Comparison of ENCODE assay signal across 22 cellular contexts in genomic region chr13:60663788-60664187, GRCh38.
DNase-seq lines count a peak whose midpoint lies in the region; ATAC-seq, FAIRE-seq and TF ChIP-seq lines count a peak whose summit lies in the region.
"Had no signal": no experiment of that assay in that cellular context is flagged by ENCODE, and none has a peak within 500 bp of the region (broad histone marks: within the 10 kb centered on the region; RNA-seq: fewer than 3 reads in every experiment).

No MANE protein-coding gene starts in this region.

- TF ChIP-seq RAD21 in HepG2 (CRISPR knock-in tag; IDR thresholded peaks at IDR 0.05): no peak

- no peaks in the 10 kb centered on the region for H3K36me3 Mint-ChIP-seq in GM23338 (ENCODE audit: low read depth)
- H3K36me3 Mint-ChIP-seq: CD4-positive, CD25-positive, alpha-beta regulatory T cell; CD8-positive, alpha-beta memory T cell had no signal

- H3K27ac Mint-ChIP-seq in GM23338: no peak overlapping the region
- H3K27ac Mint-ChIP-seq: B cell; CD8-positive, alpha-beta memory T cell; H9 had no signal

- no peak for TF ChIP-seq CTCF in GM23338 (conservative IDR thresholded peaks at IDR 0.05; ENCODE audit: low read depth in 2 of 2)
- TF ChIP-seq CTCF in HepG2 (CRISPR knock-in tag; IDR thresholded peaks at IDR 0.05): no peak
- TF ChIP-seq CTCF in upper lobe of left lung (IDR thresholded peaks at IDR 0.05): no peak

- H4K20me1 ChIP-seq in GM23338 (replicated peaks; ENCODE audit: insufficient read depth): no peaks in the 10 kb centered on the region
- H4K20me1 ChIP-seq in HepG2 (ENCODE audit: insufficient read depth, low read length): no peaks in the 10 kb centered on the region

- no peak for DNase-seq in GM23338 (ENCODE audit: low spot score)
- DNase-seq in HepG2 (ENCODE audit: low spot score): no peak
- DNase-seq in upper lobe of left lung: no peak
- no peak for DNase-seq in NCI-H1105 treated with DMSO at 0.1 percent for 48 hours (lab: John Stamatoyannopoulos, UW)
- DNase-seq: C1 segment of cervical spinal cord; CD4-positive, CD25-positive, alpha-beta regulatory T cell; CD8-positive, alpha-beta memory T cell; COR-L47; DMS 273 treated with DMSO at 0.1 percent for 48 hours; DMS53; DND-41; EL; H9; IMR-90 had no signal

- H3K36me3 ChIP-seq in GM23338 (ENCODE audit: insufficient read depth): no peaks in the 10 kb centered on the region
- H3K36me3 ChIP-seq in HepG2 (replicated peaks in 1 of 2; ENCODE audit: control insufficient read depth in 1 of 2, insufficient read depth in 2 of 2, low read length in 2 of 2): no peaks in the 10 kb centered on the region
- H3K36me3 ChIP-seq in upper lobe of left lung: no peaks in the 10 kb centered on the region

- no peak overlapping the region for H3K4me3 ChIP-seq in GM23338
- no peak overlapping the region for H3K4me3 ChIP-seq in HepG2 (replicated peaks in 1 of 3; ENCODE audit: insufficient read depth in 1 of 3, low read depth in 2 of 3, low read length in 3 of 3)
- H3K4me3 ChIP-seq in upper lobe of left lung: no peak overlapping the region
- H3K4me3 ChIP-seq: K562 had no signal

- H2AFZ ChIP-seq in GM23338 (peak overlapping the region; percentile 74; the same call in 1 of the 2 replicates), HepG2 (ENCODE audit: low read length) (no peak overlapping the region)

- no peak overlapping the region for H3K4me3 Mint-ChIP-seq in GM23338
- H3K4me3 Mint-ChIP-seq: B cell; CD4-positive, CD25-positive, alpha-beta regulatory T cell; CD8-positive, alpha-beta memory T cell; H9 had no signal

- no peaks in the 10 kb centered on the region for H3K79me2 ChIP-seq in GM23338 (replicated peaks; ENCODE audit: insufficient read depth)
- no peaks in the 10 kb centered on the region for H3K79me2 ChIP-seq in HepG2 (ENCODE audit: insufficient read depth, low read length)

- H3K27ac ChIP-seq in GM23338 (ENCODE audit: low read depth) (no peak overlapping the region), HepG2 (ENCODE audit: extremely low read length, insufficient read depth, low read length) (no peak overlapping the region), upper lobe of left lung (no peak overlapping the region)
- H3K27ac ChIP-seq: HL-60 had no signal

- no peaks in the 10 kb centered on the region for H3F3A ChIP-seq in GM23338 (replicated peaks; ENCODE audit: low read depth)

- intact Hi-C loops in HepG2 (cut with micrococcal nuclease; ENCODE audit: unreplicated experiment): no loop called here

- no peaks in the 10 kb centered on the region for H3K9me3 ChIP-seq in HepG2 (ENCODE audit: low read length)
- H3K9me3 ChIP-seq in upper lobe of left lung: no peaks in the 10 kb centered on the region

- in situ Hi-C loops in HepG2 (cut with HindIII; ENCODE audit: extremely low pct_ligation_motif_present, low pct_unique_long_range_greater_than_20kb): no loop called here

- no peaks in the 10 kb centered on the region for H3K4me1 Mint-ChIP-seq in GM23338
- H3K4me1 Mint-ChIP-seq: B cell; CD4-positive, CD25-positive, alpha-beta regulatory T cell; CD8-positive, alpha-beta memory T cell had no signal

- no peaks in the 10 kb centered on the region for H3K27me3 ChIP-seq in GM23338 (ENCODE audit: insufficient read depth)
- 0 out of 5 replicates have a peak, but pooled peaks cover 0 to 6% of the 10 kb centered on the region in 2 experiments for H3K27me3 ChIP-seq in HepG2 (ENCODE audit: control insufficient read depth in 1 of 2, insufficient read depth in 2 of 2, low read length in 2 of 2)
- no peaks in the 10 kb centered on the region for H3K27me3 ChIP-seq in upper lobe of left lung

- ATAC-seq in GM23338 (no peak), HG03432 (IDR thresholded peaks at IDR 0.05; ENCODE audit: unreplicated experiment) (peak; percentile 19), HepG2 (peak; percentile 62), upper lobe of left lung (ENCODE audit: low FRiP score in 2 of 2) (peak; percentile 21 to 30), GM18870 (IDR thresholded peaks at IDR 0.05; ENCODE audit: unreplicated experiment) (no peak), GM21528 (IDR thresholded peaks at IDR 0.05; ENCODE audit: low FRiP score, unreplicated experiment) (no peak)
- ATAC-seq: K562 had no signal

- TF ChIP-seq POLR2A in HepG2 (IDR thresholded peaks at IDR 0.05; ENCODE audit: insufficient read depth in 1 of 2, low read depth in 2 of 2, low read length in 2 of 2) (no peak), upper lobe of left lung (IDR thresholded peaks at IDR 0.05) (no peak)

- BruUV-seq in HepG2 (replicated peaks; lab: Mats Ljungman, UMichigan): no TSS peak

- no peak overlapping the region for H3K9ac ChIP-seq in HepG2 (ENCODE audit: insufficient read depth, low read depth, low read length)

- no peak for FAIRE-seq in HepG2 (lab: Jason Lieb, UNC)
- FAIRE-seq: GM12891, H1, K562 had no signal

- 21% methylated on average over 3 of the region's 4 CpGs for WGBS in HepG2 (ENCODE audit: low lambda C conversion rate)
- WGBS in upper lobe of left lung, 2 donors: 100% methylated on average over 3 of the region's 4 CpGs; no CpG with 5 or more reads in 1 of the 2 donors

- H3K9me2 ChIP-seq in GM23338 (ENCODE audit: insufficient read depth): no peaks in the 10 kb centered on the region; the same call in 1 of the 2 replicates

- H3K4me1 ChIP-seq in GM23338 (ENCODE audit: insufficient read depth) (no peaks in the 10 kb centered on the region), HepG2 (ENCODE audit: insufficient read depth, low read length) (no peaks in the 10 kb centered on the region), upper lobe of left lung (no peaks in the 10 kb centered on the region)

- no peaks in the 10 kb centered on the region for H3K27me3 Mint-ChIP-seq in GM23338 (ENCODE audit: insufficient read depth, low read depth, poor library complexity)
- H3K27me3 Mint-ChIP-seq: B cell; CD4-positive, CD25-positive, alpha-beta regulatory T cell; CD8-positive, alpha-beta memory T cell had no signal

- POLR2A ChIA-PET in HepG2 (lab: Yijun Ruan, JAX): no interaction called here

- H3K4me2 ChIP-seq in GM23338: no peak overlapping the region
- H3K4me2 ChIP-seq in HepG2 (ENCODE audit: low read depth, low read length): no peak overlapping the region

- TF ChIP-seq EP300 in HepG2 (IDR thresholded peaks at IDR 0.05; ENCODE audit: low read depth in 2 of 2, low read length in 2 of 2) (no peak), HepG2 (CRISPR knock-in tag; IDR thresholded peaks at IDR 0.05; ENCODE audit: borderline replicate concordance) (no peak), upper lobe of left lung (IDR thresholded peaks at IDR 0.05) (no peak)

- CTCF ChIA-PET in HepG2 (lab: Yijun Ruan, JAX; ENCODE audit: low intra/inter-chr PET ratio, low total read pairs): no interaction called here

- H3K9me3 Mint-ChIP-seq in GM23338: peaks cover 2% of the 10 kb centered on the region; the same call in 2 of the 3 replicates
- H3K9me3 Mint-ChIP-seq: H9 had no signal

TF ChIP-seq in GM23338, 12 proteins besides CTCF, POLR2A, EP300 and RAD21 (continues in another document):
- no peak for TF ChIP-seq ZNF331 (CRISPR knock-in tag; IDR thresholded peaks at IDR 0.05; ENCODE audit: low read depth)
- no peak for TF ChIP-seq CREB1 (CRISPR knock-in tag; IDR thresholded peaks at IDR 0.05; ENCODE audit: low read depth)
- no peak for TF ChIP-seq JUNB (IDR thresholded peaks at IDR 0.05; ENCODE audit: unreplicated experiment)
- no peak for TF ChIP-seq EZH2phosphoT487 (IDR thresholded peaks at IDR 0.05; ENCODE audit: unreplicated experiment)
- TF ChIP-seq STAT1 (IDR thresholded peaks at IDR 0.05; ENCODE audit: unreplicated experiment): no peak
- no peak for TF ChIP-seq NANOG (IDR thresholded peaks at IDR 0.05; ENCODE audit: borderline replicate concordance)
- TF ChIP-seq ETS1 (IDR thresholded peaks at IDR 0.05): no peak

TF ChIP-seq in HepG2, 621 proteins besides CTCF, POLR2A, EP300 and RAD21 (continues in another document):
- TF ChIP-seq ATF4 (CRISPR knock-in tag; IDR thresholded peaks at IDR 0.05) (no peak), ZNF280B (CRISPR knock-in tag; IDR thresholded peaks at IDR 0.05; ENCODE audit: borderline replicate concordance) (no peak), KAT8 (CRISPR knock-in tag; IDR thresholded peaks at IDR 0.05) (no peak), GMEB2 (CRISPR knock-in tag; IDR thresholded peaks at IDR 0.05; ENCODE audit: low read depth) (no peak), GFI1 (CRISPR knock-in tag; IDR thresholded peaks at IDR 0.05; ENCODE audit: borderline replicate concordance) (no peak), ZNF143 (CRISPR knock-in tag; IDR thresholded peaks at IDR 0.05) (no peak), ELF3 (CRISPR knock-in tag; IDR thresholded peaks at IDR 0.05) (no peak)

Comparison
In these comparisons a context has a peak if more than half of its experiments do, and no peak if none do; other contexts are left out.
1. ATAC-seq: peak in HG03432 (single experiment), HepG2 (single experiment) and upper lobe of left lung (2 of 2); none in GM23338 (single experiment), GM18870 (single experiment) and GM21528 (single experiment).